Comparison of ENCODE assay signal across 7 cellular contexts in genomic region chr16:15811778-15812750, GRCh38. TPM values are rescaled to one million over a fixed set of nuclear protein-coding genes. Genes with fewer than 3 reads are reported as not detected.
DNase-seq lines count a peak whose midpoint lies in the region; ATAC-seq and TF ChIP-seq lines count a peak whose summit lies in the region.

No MANE protein-coding gene starts in this region.

- H3K4me1 ChIP-seq in SJCRH30 (peaks cover 13% of the 10 kb centered on the region), stomach smooth muscle (ENCODE audit: control insufficient read depth, insufficient read depth, low read length) (peaks cover 73% of the 10 kb centered on the region), Peyer's patch (peaks cover 0 to 11% (median 0%) of the 10 kb centered on the region in 4 donors)

- ATAC-seq in Right ventricle myocardium superior (ENCODE audit: poor library complexity) = peak; percentile 89
- no peak for ATAC-seq in GM21447 (IDR thresholded peaks at IDR 0.05; ENCODE audit: unreplicated experiment)
- no peak for ATAC-seq in HG03045 (IDR thresholded peaks at IDR 0.05; ENCODE audit: unreplicated experiment)

- H3K9me3 ChIP-seq in SJCRH30 (replicated peaks) (peaks cover 11% of the 10 kb centered on the region), stomach smooth muscle (ENCODE audit: control insufficient read depth in 2 of 2, low read length in 2 of 2) (no peaks in the 10 kb centered on the region), Peyer's patch (peaks cover 0 to 3% (median 0%) of the 10 kb centered on the region in 4 donors)

- H3K9ac ChIP-seq in stomach smooth muscle (ENCODE audit: low read length in 2 of 2) = peak overlapping the region in 1 of 2 donors; percentile 14

- no peak for TF ChIP-seq POLR2A in Peyer's patch (IDR thresholded peaks at IDR 0.05)

- H3K27me3 ChIP-seq in SJCRH30 = peaks cover 3% of the 10 kb centered on the region; the same call in 1 of the 2 replicates
- H3K27me3 ChIP-seq in stomach smooth muscle (ENCODE audit: control insufficient read depth in 1 of 2, insufficient read depth in 2 of 2, low read length in 2 of 2) = no peaks in the 10 kb centered on the region
- H3K27me3 ChIP-seq in Peyer's patch = no peaks in the 10 kb centered on the region

- H3K4me3 ChIP-seq in SJCRH30 = no peak overlapping the region
- H3K4me3 ChIP-seq in stomach smooth muscle (ENCODE audit: low read length in 2 of 2) = peak overlapping the region; percentile 21 to 60
- H3K4me3 ChIP-seq in Peyer's patch = no peak overlapping the region

- H3K36me3 ChIP-seq in SJCRH30 = no peaks in the 10 kb centered on the region
- peaks cover 27 to 28% of the 10 kb centered on the region in 2 donors for H3K36me3 ChIP-seq in stomach smooth muscle (ENCODE audit: control insufficient read depth in 2 of 2, insufficient read depth in 2 of 2, low read length in 2 of 2)
- no peaks in the 10 kb centered on the region for H3K36me3 ChIP-seq in Peyer's patch

- intact Hi-C loops in Right ventricle myocardium superior (cut with DNase I) = no loop called here

- no peak overlapping the region for H3K27ac ChIP-seq in SJCRH30
- H3K27ac ChIP-seq in stomach smooth muscle (ENCODE audit: low read length) = peak overlapping the region; percentile 74
- H3K27ac ChIP-seq in Peyer's patch = peak overlapping the region in 2 of 4 donors; percentile 39 to 74

- DNase-seq in HS-5 (ENCODE audit: low read depth) (peak; percentile 48), SJCRH30 (peak; percentile 79 to 80), Right ventricle myocardium superior (no peak), Peyer's patch (no peak)

- no peak for TF ChIP-seq CTCF in Peyer's patch (IDR thresholded peaks at IDR 0.05)

RNA-seq across cellular contexts. Expression of gene MYH11, which starts 44.8 kb away (rescaled TPM):
- total RNA-seq in SJCRH30 (2014; rRNA removed; shearing (Covaris generic)) = 0.03 and 0.08 TPM in 2 replicates
- 14.0 TPM for total RNA-seq in Right ventricle myocardium superior
- 100 to 1,000 TPM in 2 of 4 donors, 10 to 100 TPM in 2; 39.2 to 248 (median 131) TPM for total RNA-seq in Peyer's patch

Comparison
In these comparisons a context has a peak if more than half of its experiments do, and no peak if none do; other contexts are left out.
1. DNase-seq: peak in HS-5 (single experiment) and SJCRH30 (2 of 2); none in Right ventricle myocardium superior (single experiment) and Peyer's patch (0 of 3).
2. H3K4me3 ChIP-seq: peak in stomach smooth muscle (2 of 2); none in SJCRH30 (single experiment) and Peyer's patch (0 of 4).
3. RNA of gene MYH11, which starts 44.8 kb away (total RNA-seq): 39.2 to 248 TPM in Peyer's patch and 14.0 TPM in Right ventricle myocardium superior (single experiment); 0.03 to 0.08 TPM in SJCRH30; every median in the first group is over 10 times any median in the second.